ENCODE assay signal across 11 cellular contexts in genomic region chr5:51381801-51382507, GRCh38. TPM values are rescaled to one million over a fixed set of nuclear protein-coding genes. Genes with fewer than 3 reads are reported as not detected.
DNase-seq lines count a peak whose midpoint lies in the region; ATAC-seq and TF ChIP-seq lines count a peak whose summit lies in the region.
"Had no signal": no experiment of that assay in that cellular context is flagged by ENCODE, and none has a peak within 500 bp of the region (broad histone marks: within the 10 kb centered on the region; RNA-seq: fewer than 3 reads in every experiment).

No MANE protein-coding gene starts in this region.

- peak overlapping the region; percentile 89 for H3K4me3 Mint-ChIP-seq in neural crest cell
- H3K4me3 Mint-ChIP-seq in activated CD4-positive, alpha-beta memory T cell treated with anti-CD3 and anti-CD28 coated beads for 36 hours = no peak overlapping the region

- H3F3A ChIP-seq in PC-9 (ENCODE audit: insufficient read depth, low read depth) = no peaks in the 10 kb centered on the region

- peaks cover 100% of the 10 kb centered on the region for H3K27me3 Mint-ChIP-seq in neural crest cell (ENCODE audit: low read depth)
- H3K27me3 Mint-ChIP-seq in activated CD4-positive, alpha-beta memory T cell treated with anti-CD3 and anti-CD28 coated beads for 36 hours = peaks cover 92% of the 10 kb centered on the region

- no peak overlapping the region for H3K27ac Mint-ChIP-seq in neural crest cell (ENCODE audit: unreplicated experiment)
- no peak overlapping the region for H3K27ac Mint-ChIP-seq in activated CD4-positive, alpha-beta memory T cell treated with anti-CD3 and anti-CD28 coated beads for 36 hours

- H3K4me1 ChIP-seq in duodenal mucosa (ENCODE audit: control insufficient read depth in 1 of 2, insufficient read depth in 2 of 2, low read length in 2 of 2) (peaks cover 15 to 16% of the 10 kb centered on the region in 2 donors), PC-9 (replicated peaks; ENCODE audit: insufficient read depth) (no peaks in the 10 kb centered on the region; the same call in 1 of the 2 replicates)

- POLR2A ChIA-PET in PC-9 (lab: Charles Lee; ENCODE audit: unreplicated experiment) = no interaction called here
- POLR2A ChIA-PET in activated CD4-positive, alpha-beta memory T cell treated with anti-CD3 and anti-CD28 coated beads for 36 hours (lab: Charles Lee) = no interaction called here

- H3K36me3 ChIP-seq in duodenal mucosa (ENCODE audit: control insufficient read depth in 1 of 2, insufficient read depth in 2 of 2, low read length in 2 of 2) (no peaks in the 10 kb centered on the region), PC-9 (ENCODE audit: low read depth) (no peaks in the 10 kb centered on the region)
- H3K36me3 ChIP-seq: Peyer's patch had no signal

- CTCF ChIA-PET in PC-9 (lab: Charles Lee) = no interaction called here
- CTCF ChIA-PET in activated CD4-positive, alpha-beta memory T cell treated with anti-CD3 and anti-CD28 coated beads for 36 hours (lab: Charles Lee) = no interaction called here

- H3K27ac ChIP-seq in duodenal mucosa (ENCODE audit: low read depth, low read length) = no peak overlapping the region
- no peak overlapping the region for H3K27ac ChIP-seq in PC-9
- H3K27ac ChIP-seq: Peyer's patch had no signal

- intact Hi-C loops in PC-9 (cut with micrococcal nuclease; ENCODE audit: unreplicated experiment) = loop anchor here (5.0 kb wide), 1 partner anchor 300 kb away; no protein-coding TSS in a partner anchor
- intact Hi-C loops in activated CD4-positive, alpha-beta memory T cell treated with anti-CD3 and anti-CD28 coated beads for 36 hours (cut with micrococcal nuclease) = loop anchor here (2.0 kb wide), 3 partner anchors 415 to 1275 kb away; no protein-coding TSS in a partner anchor

- peak; percentile 40 for DNase-seq in Daoy (ENCODE audit: low read depth)
- peak; percentile 66 for DNase-seq in NCI-H146 (lab: John Stamatoyannopoulos, UW)
- DNase-seq in neural crest cell (ENCODE audit: low read depth, low spot score) = no peak
- no peak for DNase-seq in PC-9
- DNase-seq in activated CD4-positive, alpha-beta memory T cell treated with anti-CD3 and anti-CD28 coated beads for 36 hours = no peak
- DNase-seq: activated CD8-positive, alpha-beta memory T cell treated with anti-CD3 and anti-CD28 coated beads for 24 hours; DMS153; Peyer's patch had no signal

- no peaks in the 10 kb centered on the region for H3K79me2 ChIP-seq in PC-9 (ENCODE audit: low read depth)

- peak overlapping the region; percentile 53 to 67 for H3K4me3 ChIP-seq in duodenal mucosa (ENCODE audit: low read depth in 1 of 2, low read length in 2 of 2)
- no peak overlapping the region for H3K4me3 ChIP-seq in PC-9

- no peak overlapping the region for H3K9ac ChIP-seq in duodenal mucosa (ENCODE audit: low read depth in 1 of 2, low read length in 2 of 2)

- no peak overlapping the region for H3K4me2 ChIP-seq in PC-9

- ATAC-seq in GM21825 (IDR thresholded peaks at IDR 0.05; ENCODE audit: unreplicated experiment) (no peak), GM18511 (IDR thresholded peaks at IDR 0.05; ENCODE audit: unreplicated experiment) (no peak)

- no peak overlapping the region for H2AFZ ChIP-seq in PC-9

- TF ChIP-seq CTCF in neural crest cell (conservative IDR thresholded peaks at IDR 0.05) (no peak), PC-9 (conservative IDR thresholded peaks at IDR 0.05) (no peak)

- H3K9me2 ChIP-seq in PC-9 (ENCODE audit: insufficient read depth) = no peaks in the 10 kb centered on the region

- peaks cover 33% of the 10 kb centered on the region for H3K4me1 Mint-ChIP-seq in neural crest cell
- peaks cover 8% of the 10 kb centered on the region for H3K4me1 Mint-ChIP-seq in activated CD4-positive, alpha-beta memory T cell treated with anti-CD3 and anti-CD28 coated beads for 36 hours (ENCODE audit: low read depth)

- no peaks in the 10 kb centered on the region for H4K20me1 ChIP-seq in PC-9 (ENCODE audit: insufficient read depth)

- H3K27me3 ChIP-seq in duodenal mucosa (ENCODE audit: control insufficient read depth in 1 of 2, insufficient read depth in 2 of 2, low read length in 2 of 2) (peaks cover 85 to 87% of the 10 kb centered on the region in 2 donors), PC-9 (ENCODE audit: insufficient read depth, low read depth) (no peaks in the 10 kb centered on the region)

- BruUV-seq in PC-9 (replicated peaks; lab: Mats Ljungman, UMichigan) = no TSS peak

- peaks cover 1% of the 10 kb centered on the region for H3K36me3 Mint-ChIP-seq in neural crest cell (ENCODE audit: low read depth)
- peaks cover 3% of the 10 kb centered on the region for H3K36me3 Mint-ChIP-seq in activated CD4-positive, alpha-beta memory T cell treated with anti-CD3 and anti-CD28 coated beads for 36 hours

- H3K9me3 ChIP-seq in duodenal mucosa (ENCODE audit: control insufficient read depth in 1 of 2, low read length in 2 of 2) (no peaks in the 10 kb centered on the region), PC-9 (ENCODE audit: insufficient read depth, low read depth) (no peaks in the 10 kb centered on the region)
- H3K9me3 ChIP-seq: Peyer's patch had no signal

- no peaks in the 10 kb centered on the region for H3K9me3 Mint-ChIP-seq in neural crest cell
- H3K9me3 Mint-ChIP-seq in activated CD4-positive, alpha-beta memory T cell treated with anti-CD3 and anti-CD28 coated beads for 36 hours = no peaks in the 10 kb centered on the region

RNA-seq across cellular contexts. Expression of gene ISL1, which starts 1.3 kb away (rescaled TPM):
- 2.7 and 7.1 TPM in 2 replicates for total RNA-seq in Daoy (2014; rRNA removed; shearing (Covaris generic))
- total RNA-seq in neural crest cell = 9.4 and 9.8 TPM in 2 replicates
- not detected in 2 replicates for total RNA-seq in PC-9 (2021)
- total RNA-seq in activated CD4-positive, alpha-beta memory T cell treated with anti-CD3 and anti-CD28 coated beads for 36 hours = not detected

Comparison
In these comparisons a context has a peak if more than half of its experiments do, and no peak if none do; other contexts are left out.
1. DNase-seq: peak in Daoy (single experiment) and NCI-H146 (single experiment); none in neural crest cell (single experiment), PC-9 (0 of 2) and activated CD4-positive, alpha-beta memory T cell treated with anti-CD3 and anti-CD28 coated beads for 36 hours (single experiment).